12 cellular contexts compared by ENCODE assay signal in the genomic region with DNA sequence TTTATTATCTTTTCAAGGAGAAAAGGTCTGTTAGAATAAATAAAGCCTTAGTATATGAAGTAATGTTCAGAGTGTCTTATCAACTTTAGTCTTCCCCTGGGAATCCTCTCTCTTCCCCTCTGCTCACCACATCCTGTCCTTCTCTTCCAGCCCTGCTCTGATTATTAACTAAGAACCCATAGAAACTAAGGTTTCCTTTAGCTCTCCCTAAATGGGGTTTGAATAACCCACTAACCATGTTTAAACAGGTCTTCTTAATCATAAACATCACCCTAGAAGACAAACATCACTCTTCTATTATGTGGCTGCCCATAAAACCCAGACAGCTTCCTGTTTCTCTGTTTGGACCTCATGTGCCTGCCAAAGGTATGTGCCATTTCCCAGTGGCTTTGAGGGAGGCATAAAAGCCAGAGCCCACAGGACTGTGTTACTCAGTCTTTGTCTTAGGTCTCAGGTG. TPM values are rescaled to one million over a fixed set of nuclear protein-coding genes. Genes with fewer than 3 reads are reported as not detected.
DNase-seq lines count a peak whose midpoint lies in the region; ATAC-seq, FAIRE-seq and TF ChIP-seq lines count a peak whose summit lies in the region.
"Had no signal": no experiment of that assay in that cellular context is flagged by ENCODE, and none has a peak within 500 bp of the region (broad histone marks: within the 10 kb centered on the region; RNA-seq: fewer than 3 reads in every experiment).

No MANE protein-coding gene starts in this region.

- no peak for DNase-seq in stimulated activated naive CD8-positive, alpha-beta T cell treated with anti-CD3 and anti-CD28 coated beads, Interleukin-15, Interleukin-2, amounts not matched to agents 100 U/mL and 50 U/mL, for 24 hours
- DNase-seq in IMR-90 = peak; percentile 74
- no peak for DNase-seq in GM12878 (ENCODE audit: low read depth, low spot score)
- no peak for DNase-seq in DMS 273 (lab: John Stamatoyannopoulos, UW; ENCODE audit: unreplicated experiment)
- DNase-seq in endodermal cell = no peak
- no peak for DNase-seq in NCI-H2171 (lab: John Stamatoyannopoulos, UW)
- no peak for DNase-seq in activated CD4-positive, alpha-beta T cell treated with anti-CD3 and anti-CD28 coated beads for 36 hours
- DNase-seq: DMS79; effector CD8-positive, alpha-beta T cell; T-helper 1 cell had no signal

- H2BK20ac ChIP-seq in IMR-90 (ENCODE audit: low read depth, low read length) = peak overlapping the region; percentile 93

- peak overlapping the region; percentile 92 for H3K4ac ChIP-seq in IMR-90 (ENCODE audit: low read depth, low read length)

- no peak for TF ChIP-seq POLR2A in IMR-90 (IDR thresholded peaks at IDR 0.05; ENCODE audit: low read depth, low read length)
- TF ChIP-seq POLR2A in GM12878 (IDR thresholded peaks at IDR 0.05; ENCODE audit: low read depth, low read length) = no peak

- no peaks in the 10 kb centered on the region for H3K9me3 Mint-ChIP-seq in stimulated activated naive CD8-positive, alpha-beta T cell treated with anti-CD3 and anti-CD28 coated beads, Interleukin-15, Interleukin-2, amounts not matched to agents 100 ng/mL and 50 ng/mL, for 24 hours
- no peaks in the 10 kb centered on the region for H3K9me3 Mint-ChIP-seq in endodermal cell
- no peaks in the 10 kb centered on the region for H3K9me3 Mint-ChIP-seq in activated CD4-positive, alpha-beta T cell treated with anti-CD3 and anti-CD28 coated beads for 36 hours (ENCODE audit: low read depth)

- H3K4me2 ChIP-seq in IMR-90 (ENCODE audit: low read depth, low read length) (no peak overlapping the region), GM12878 (ENCODE audit: control insufficient read depth, insufficient read depth) (no peak overlapping the region)

- ATAC-seq in stimulated activated naive CD8-positive, alpha-beta T cell treated with anti-CD3 and anti-CD28 coated beads, Interleukin-15, Interleukin-2, amounts not matched to agents 100 U/mL and 50 U/mL, for 24 hours = no peak
- ATAC-seq in IMR-90 (ENCODE audit: low read depth) = peak; percentile 28
- peak; percentile 60 for ATAC-seq in GM12878
- ATAC-seq in activated CD4-positive, alpha-beta T cell treated with anti-CD3 and anti-CD28 coated beads for 36 hours = no peak

- H4K5ac ChIP-seq in IMR-90 (ENCODE audit: low read depth, low read length) = peak overlapping the region; percentile 32

- no peak overlapping the region for H3K27ac Mint-ChIP-seq in stimulated activated naive CD8-positive, alpha-beta T cell treated with anti-CD3 and anti-CD28 coated beads, Interleukin-15, Interleukin-2, amounts not matched to agents 100 ng/mL and 50 ng/mL, for 24 hours
- H3K27ac Mint-ChIP-seq in endodermal cell = no peak overlapping the region
- no peak overlapping the region for H3K27ac Mint-ChIP-seq in activated CD4-positive, alpha-beta T cell treated with anti-CD3 and anti-CD28 coated beads for 36 hours

- peak overlapping the region; percentile 82 for H4K91ac ChIP-seq in IMR-90 (ENCODE audit: insufficient read depth, low read depth, low read length)

- no peaks in the 10 kb centered on the region for H3K36me3 Mint-ChIP-seq in stimulated activated naive CD8-positive, alpha-beta T cell treated with anti-CD3 and anti-CD28 coated beads, Interleukin-15, Interleukin-2, amounts not matched to agents 100 ng/mL and 50 ng/mL, for 24 hours (ENCODE audit: low read depth)
- H3K36me3 Mint-ChIP-seq in endodermal cell (ENCODE audit: low read depth) = no peaks in the 10 kb centered on the region
- H3K36me3 Mint-ChIP-seq in activated CD4-positive, alpha-beta T cell treated with anti-CD3 and anti-CD28 coated beads for 36 hours (ENCODE audit: low read depth) = peaks cover 2% of the 10 kb centered on the region

- TF ChIP-seq EP300 in GM12878 (IDR thresholded peaks at IDR 0.05; ENCODE audit: borderline replicate concordance in 1 of 2, control insufficient read depth in 1 of 2, low read depth in 2 of 2, low read length in 2 of 2) = no peak

- CTCF ChIA-PET in IMR-90 (lab: Yijun Ruan, JAX) (no interaction called here), GM12878 (lab: Yijun Ruan, JAX) (no interaction called here)
- CTCF ChIA-PET in activated CD4-positive, alpha-beta T cell treated with anti-CD3 and anti-CD28 coated beads for 36 hours (lab: Charles Lee) = interaction anchor here (0.9 to 2.3 kb wide), 3 partner anchors 31 to 108 kb away, joined by 3 to 10 read pairs (median 3); no protein-coding TSS in a partner anchor

- peak overlapping the region; percentile 95 for H2BK120ac ChIP-seq in IMR-90 (ENCODE audit: low read depth, low read length)

- no peak for FAIRE-seq in GM12878 (lab: Jason Lieb, UNC)

- H3K36me3 ChIP-seq in IMR-90 (ENCODE audit: control insufficient read depth, insufficient read depth, low read length) (no peaks in the 10 kb centered on the region), GM12878 (ENCODE audit: control insufficient read depth in 2 of 2, insufficient read depth in 2 of 2, low read length in 1 of 2) (no peaks in the 10 kb centered on the region), endodermal cell (ENCODE audit: control insufficient read depth, insufficient read depth, low read length) (no peaks in the 10 kb centered on the region)
- H3K36me3 ChIP-seq: neutrophil had no signal

- peaks cover 17% of the 10 kb centered on the region for H3K4me1 ChIP-seq in IMR-90 (ENCODE audit: control insufficient read depth, insufficient read depth, low read length)
- H3K4me1 ChIP-seq in GM12878 (ENCODE audit: control insufficient read depth, insufficient read depth, low read length) = peaks cover 4% of the 10 kb centered on the region; the same call in 1 of the 2 replicates
- H3K4me1 ChIP-seq in endodermal cell (ENCODE audit: control insufficient read depth, insufficient read depth, low read length) = no peaks in the 10 kb centered on the region

- H2BK5ac ChIP-seq in IMR-90 (ENCODE audit: low read depth, low read length, poor library complexity, severe bottlenecking) = peak overlapping the region; percentile 95

- RAD21 ChIA-PET in GM12878 (lab: Charles Lee; ENCODE audit: unreplicated experiment) = no interaction called here

- H3K18ac ChIP-seq in IMR-90 (ENCODE audit: low read depth, low read length) = peak overlapping the region; percentile 83; the same call in 1 of the 2 replicates

- H2BK15ac ChIP-seq in IMR-90 (ENCODE audit: low read depth, low read length) = peak overlapping the region; percentile 98; the same call in 2 of the 3 replicates

- H2AK9ac ChIP-seq in IMR-90 (replicated peaks; ENCODE audit: low read depth, low read length, poor library complexity) = no peak overlapping the region

- in situ Hi-C loops in IMR-90 (cut with MboI; ENCODE audit: low sequenced_read_pairs) = no loop called here
- in situ Hi-C loops in GM12878 (cut with MboI) = no loop called here

- BruUV-seq in IMR-90 (replicated peaks; lab: Mats Ljungman, UMichigan) (no TSS peak), GM12878 (replicated peaks; lab: Mats Ljungman, UMichigan) (no TSS peak)

- peaks cover 28% of the 10 kb centered on the region for H3K27me3 Mint-ChIP-seq in stimulated activated naive CD8-positive, alpha-beta T cell treated with anti-CD3 and anti-CD28 coated beads, Interleukin-15, Interleukin-2, amounts not matched to agents 100 ng/mL and 50 ng/mL, for 24 hours
- peaks cover 75% of the 10 kb centered on the region for H3K27me3 Mint-ChIP-seq in endodermal cell (ENCODE audit: insufficient read depth)
- peaks cover 36% of the 10 kb centered on the region for H3K27me3 Mint-ChIP-seq in activated CD4-positive, alpha-beta T cell treated with anti-CD3 and anti-CD28 coated beads for 36 hours

- peak overlapping the region; percentile 81 to 97; a peak in 3 of 4 replicates for H4K8ac ChIP-seq in IMR-90 (ENCODE audit: low read depth in 2 of 2, low read length in 2 of 2)

- intact Hi-C loops in IMR-90 (cut with micrococcal nuclease) (no loop called here), GM12878 (cut with micrococcal nuclease; ENCODE audit: unreplicated experiment) (no loop called here)
- intact Hi-C loops in activated CD4-positive, alpha-beta T cell treated with anti-CD3 and anti-CD28 coated beads for 36 hours (cut with DNase I, micrococcal nuclease) = no loop called here

- H3K79me2 ChIP-seq in GM12878 (ENCODE audit: control insufficient read depth, insufficient read depth, low read length) = no peaks in the 10 kb centered on the region

- no peaks in the 10 kb centered on the region for H3K9me3 ChIP-seq in IMR-90 (ENCODE audit: control insufficient read depth, insufficient read depth, low read length)
- H3K9me3 ChIP-seq in GM12878 (replicated peaks; ENCODE audit: control insufficient read depth, insufficient read depth, low read length) = no peaks in the 10 kb centered on the region; the same call in 2 of the 3 replicates
- H3K9me3 ChIP-seq in endodermal cell (ENCODE audit: control insufficient read depth, low read length) = no peaks in the 10 kb centered on the region
- H3K9me3 ChIP-seq: neutrophil had no signal

- H3K9ac ChIP-seq in IMR-90 (ENCODE audit: low read depth, low read length) (no peak overlapping the region), GM12878 (ENCODE audit: control insufficient read depth, insufficient read depth, low read length) (no peak overlapping the region), endodermal cell (ENCODE audit: extremely low read depth, low read length, poor library complexity, severe bottlenecking) (no peak overlapping the region)

- H3K23ac ChIP-seq in IMR-90 (ENCODE audit: low read depth, low read length) = peak overlapping the region; percentile 65

- H3K27ac ChIP-seq in IMR-90 (ENCODE audit: insufficient read depth, low read length) (peak overlapping the region; percentile 62), GM12878 (ENCODE audit: control insufficient read depth, insufficient read depth) (no peak overlapping the region), endodermal cell (ENCODE audit: low read depth, low read length) (no peak overlapping the region)
- H3K27ac ChIP-seq: neutrophil had no signal

- peaks cover 15% of the 10 kb centered on the region for H3K9me1 ChIP-seq in IMR-90 (ENCODE audit: insufficient read depth, low read length)

- POLR2A ChIA-PET in IMR-90 (lab: Charles Lee; ENCODE audit: unreplicated experiment) = no interaction called here
- POLR2A ChIA-PET in GM12878 (lab: Charles Lee) = no interaction called here
- POLR2A ChIA-PET in activated CD4-positive, alpha-beta T cell treated with anti-CD3 and anti-CD28 coated beads for 36 hours (lab: Charles Lee) = no interaction called here

- peak overlapping the region; percentile 96 for H2AK5ac ChIP-seq in IMR-90 (ENCODE audit: low read depth, low read length)

- TF ChIP-seq CTCF in IMR-90 (conservative IDR thresholded peaks at IDR 0.05; ENCODE audit: low read depth, low read length) (no peak), GM12878 (IDR thresholded peaks at IDR 0.05 in 2 of 3, conservative IDR thresholded peaks at IDR 0.05 in 1 of 3; ENCODE audit: control insufficient read depth in 2 of 3, extremely low read depth in 1 of 3, insufficient read depth in 1 of 3, low read depth in 3 of 3, low read length in 3 of 3) (no peak), endodermal cell (conservative IDR thresholded peaks at IDR 0.05) (no peak)

- TF ChIP-seq RAD21 in IMR-90 (IDR thresholded peaks at IDR 0.05; ENCODE audit: low read length) (no peak), GM12878 (IDR thresholded peaks at IDR 0.05; ENCODE audit: insufficient read depth, low read depth, low read length) (no peak)

- no peaks in the 10 kb centered on the region for H3K27me3 ChIP-seq in IMR-90 (ENCODE audit: control insufficient read depth, insufficient read depth, low read length)
- H3K27me3 ChIP-seq in GM12878 (replicated peaks in 1 of 2; ENCODE audit: control insufficient read depth in 2 of 2, insufficient read depth in 2 of 2, low read length in 1 of 2) = no peaks in the 10 kb centered on the region
- H3K27me3 ChIP-seq in endodermal cell (ENCODE audit: control insufficient read depth, insufficient read depth, low read length, poor library complexity, severe bottlenecking) = peaks cover 36% of the 10 kb centered on the region

- H3K4me3 ChIP-seq in IMR-90 (ENCODE audit: insufficient read depth, low read depth, low read length) (no peak overlapping the region), GM12878 (no peak overlapping the region), endodermal cell (ENCODE audit: low read length) (no peak overlapping the region)

- peaks cover 0 to 7% of the 10 kb centered on the region in 2 experiments; a peak in 1 of 4 replicates for H3K79me1 ChIP-seq in IMR-90 (ENCODE audit: low read depth in 1 of 2, low read length in 2 of 2)

- H3K56ac ChIP-seq in IMR-90 (ENCODE audit: extremely low read depth, insufficient read depth, low read length) = peak overlapping the region; percentile 27; the same call in 1 of the 2 replicates

- dilution Hi-C loops in IMR-90 (cut with HindIII; ENCODE audit: low sequenced_read_pairs, unreplicated experiment) = no loop called here

- H3K4me1 Mint-ChIP-seq in stimulated activated naive CD8-positive, alpha-beta T cell treated with anti-CD3 and anti-CD28 coated beads, Interleukin-15, Interleukin-2, amounts not matched to agents 100 ng/mL and 50 ng/mL, for 24 hours (ENCODE audit: low read depth) = peaks cover 18% of the 10 kb centered on the region
- H3K4me1 Mint-ChIP-seq in endodermal cell = no peaks in the 10 kb centered on the region
- H3K4me1 Mint-ChIP-seq in activated CD4-positive, alpha-beta T cell treated with anti-CD3 and anti-CD28 coated beads for 36 hours = peaks cover 16% of the 10 kb centered on the region

- H2AFZ ChIP-seq in IMR-90 (replicated peaks; ENCODE audit: low read length, poor library complexity) (peak overlapping the region; percentile 69), GM12878 (ENCODE audit: control insufficient read depth, low read depth, low read length) (peak overlapping the region; percentile 58)

- peak overlapping the region; percentile 82 for H3K4me3 Mint-ChIP-seq in stimulated activated naive CD8-positive, alpha-beta T cell treated with anti-CD3 and anti-CD28 coated beads, Interleukin-15, Interleukin-2, amounts not matched to agents 100 ng/mL and 50 ng/mL, for 24 hours
- no peak overlapping the region for H3K4me3 Mint-ChIP-seq in endodermal cell
- no peak overlapping the region for H3K4me3 Mint-ChIP-seq in activated CD4-positive, alpha-beta T cell treated with anti-CD3 and anti-CD28 coated beads for 36 hours

- peak overlapping the region; percentile 88 for H3K14ac ChIP-seq in IMR-90 (replicated peaks; ENCODE audit: low read depth, low read length)

- SMC1A ChIA-PET in GM12878 (lab: Charles Lee; ENCODE audit: uncharacterized antibody, unreplicated experiment) = interaction anchor here (1.5 kb wide), 1 partner anchor 20 kb away, joined by 3 read pairs; no protein-coding TSS in a partner anchor

- no peaks in the 10 kb centered on the region for H4K20me1 ChIP-seq in IMR-90 (ENCODE audit: insufficient read depth, low read length)
- no peaks in the 10 kb centered on the region for H4K20me1 ChIP-seq in GM12878 (ENCODE audit: control insufficient read depth, insufficient read depth)

RNA-seq across cellular contexts. Expression of a gene that starts 50.1 kb away (rescaled TPM):
- total RNA-seq in IMR-90 (2012; rRNA removed) (21.7 and 31.9 TPM in 2 replicates), GM12878 (2014; rRNA removed) (0.06 TPM in 1 of 2 replicates, not detected in the other), GM12878 (2014; rRNA removed; fragmentation: Illumina TruSeq; extraction: Trizol) (0.09 TPM in 1 of 2 replicates, not detected in the other), GM12878 (2021) (not detected in 2 replicates), endodermal cell (not detected)
- polyA plus RNA-seq in IMR-90 (2012; rRNA removed) (18.3 and 20.5 TPM in 2 replicates), GM12878 (2011; rRNA removed) (0.67 and 1.3 TPM in 2 replicates), GM12878 (2014; fragmentation: Illumina TruSeq; extraction: Trizol) (0.10 and 0.26 TPM in 2 replicates), GM12878 (2014; fragmentation: Nextera tagmentation; extraction: Ambion mirVana) (under 1 TPM; 0.06 to 0.09 TPM), GM12878 (2014; rRNA removed) (0.10 TPM in 1 of 2 replicates, not detected in the other), GM12878 (2016; fragmentation: Nextera tagmentation; extraction: Ambion mirVana) (under 1 TPM in 1 of 2 experiments, not detected in 1; 0.37 TPM)
- polyA plus RNA-seq in IMR-90 (2012; cell fraction: cytosol; rRNA removed) = 24.8 and 32.4 TPM in 2 replicates
- polyA plus RNA-seq in IMR-90 (2012; cell fraction: nucleus; rRNA removed; ENCODE audit: low replicate concordance) = 45.7 and 80.2 TPM in 2 replicates
- total RNA-seq in GM12878 (2013; cell fraction: nucleolus; rRNA removed) = 1.7 and 2.2 TPM in 2 replicates
- polyA plus RNA-seq in GM12878 (2011; ENCODE audit: low read depth) = 0.34 TPM
- 0.38 and 0.81 TPM in 2 replicates for polyA plus RNA-seq in GM12878 (2011; cell fraction: cytosol; rRNA removed)
- 1.5 and 3.6 TPM in 2 replicates for polyA plus RNA-seq in GM12878 (2011; cell fraction: nucleus; rRNA removed)
- polyA plus RNA-seq in GM12878 (2012) = 0.70 and 0.80 TPM in 2 replicates
- 2.6 and 2.7 TPM in 2 replicates for polyA minus RNA-seq in GM12878 (2011; rRNA and poly(A)+ RNA removed)
- not detected in 2 replicates for polyA minus RNA-seq in GM12878 (2011; cell fraction: cytosol; rRNA and poly(A)+ RNA removed)
- 0.96 and 1.7 TPM in 2 replicates for polyA minus RNA-seq in GM12878 (2011; cell fraction: nucleus; rRNA and poly(A)+ RNA removed)
- not detected for polyA plus RNA-seq in endodermal cell (2013, experiment 1 of 2)
- polyA plus RNA-seq in endodermal cell (2013, experiment 2 of 2) = not detected
- total RNA-seq in activated CD4-positive, alpha-beta T cell treated with anti-CD3 and anti-CD28 coated beads for 36 hours = 1 to 10 TPM; 1.3 to 1.5 TPM

RNA-seq across cellular contexts. Expression of a gene that starts 51.4 kb away (rescaled TPM):
- total RNA-seq in IMR-90 (2012; rRNA removed) = 0.83 and 1.1 TPM in 2 replicates
- 1.8 and 2.2 TPM in 2 replicates for polyA plus RNA-seq in IMR-90 (2012; rRNA removed)
- 1.9 and 4.8 TPM in 2 replicates for polyA plus RNA-seq in IMR-90 (2012; cell fraction: cytosol; rRNA removed)
- 1.3 and 3.0 TPM in 2 replicates for polyA plus RNA-seq in IMR-90 (2012; cell fraction: nucleus; rRNA removed; ENCODE audit: low replicate concordance)
- 0.58 and 1.3 TPM in 2 replicates for total RNA-seq in GM12878 (2013; cell fraction: nucleolus; rRNA removed)
- 0.45 TPM in 1 of 2 replicates, not detected in the other for total RNA-seq in GM12878 (2014; rRNA removed)
- total RNA-seq in GM12878 (2014; rRNA removed; fragmentation: Illumina TruSeq; extraction: Trizol) = not detected in 2 replicates
- 0.21 TPM in 1 of 2 replicates, not detected in the other for total RNA-seq in GM12878 (2021)
- polyA plus RNA-seq in GM12878 (2011; ENCODE audit: low read depth) = not detected
- polyA plus RNA-seq in GM12878 (2011; rRNA removed) = not detected in 2 replicates
- not detected in 2 replicates for polyA plus RNA-seq in GM12878 (2011; cell fraction: cytosol; rRNA removed)
- not detected in 2 replicates for polyA plus RNA-seq in GM12878 (2011; cell fraction: nucleus; rRNA removed)
- 0.51 TPM in 1 of 2 replicates, not detected in the other for polyA plus RNA-seq in GM12878 (2012)
- not detected in 2 replicates for polyA plus RNA-seq in GM12878 (2014; fragmentation: Illumina TruSeq; extraction: Trizol)
- not detected for polyA plus RNA-seq in GM12878 (2014; fragmentation: Nextera tagmentation; extraction: Ambion mirVana)
- 0.03 TPM in 1 of 2 replicates, not detected in the other for polyA plus RNA-seq in GM12878 (2014; rRNA removed)
- under 1 TPM in 1 of 2 experiments, not detected in 1; 0.09 TPM for polyA plus RNA-seq in GM12878 (2016; fragmentation: Nextera tagmentation; extraction: Ambion mirVana)
- polyA minus RNA-seq in GM12878 (2011; rRNA and poly(A)+ RNA removed) = not detected in 2 replicates
- polyA minus RNA-seq in GM12878 (2011; cell fraction: cytosol; rRNA and poly(A)+ RNA removed) = not detected in 2 replicates
- polyA minus RNA-seq in GM12878 (2011; cell fraction: nucleus; rRNA and poly(A)+ RNA removed) = not detected in 2 replicates
- not detected for total RNA-seq in endodermal cell
- polyA plus RNA-seq in endodermal cell (2013, experiment 1 of 2) = not detected
- not detected for polyA plus RNA-seq in endodermal cell (2013, experiment 2 of 2)
- not detected for total RNA-seq in activated CD4-positive, alpha-beta T cell treated with anti-CD3 and anti-CD28 coated beads for 36 hours

Comparison
In these comparisons a context has a peak if more than half of its experiments do, and no peak if none do; other contexts are left out.
1. ATAC-seq: peak in IMR-90 (single experiment) and GM12878 (single experiment); none in stimulated activated naive CD8-positive, alpha-beta T cell treated with anti-CD3 and anti-CD28 coated beads, Interleukin-15, Interleukin-2, amounts not matched to agents 100 U/mL and 50 U/mL, for 24 hours (single experiment) and activated CD4-positive, alpha-beta T cell treated with anti-CD3 and anti-CD28 coated beads for 36 hours (single experiment).